In genomic region chr19:46606019-46606418, GRCh38 we compare ENCODE assay signal across 17 cellular contexts. TPM values are rescaled to one million over a fixed set of nuclear protein-coding genes. Genes with fewer than 3 reads are reported as not detected.
DNase-seq lines count a peak whose midpoint lies in the region; ATAC-seq and TF ChIP-seq lines count a peak whose summit lies in the region.
"Had no signal": no experiment of that assay in that cellular context is flagged by ENCODE, and none has a peak within 500 bp of the region (broad histone marks: within the 10 kb centered on the region; RNA-seq: fewer than 3 reads in every experiment).

No MANE protein-coding gene starts in this region.

- peaks cover 78% of the 10 kb centered on the region for H3K4me1 ChIP-seq in BLaER1
- H3K4me1 ChIP-seq: BE2C had no signal

- peaks cover 61% of the 10 kb centered on the region for H3K36me3 ChIP-seq in BLaER1

- no peak for DNase-seq in central memory CD8-positive, alpha-beta T cell (ENCODE audit: low spot score in 2 of 2)
- DNase-seq in cerebellar cortex (ENCODE audit: low spot score) (no peak), NCI-H1694 (lab: John Stamatoyannopoulos, UW) (no peak), G401 (ENCODE audit: low spot score) (no peak)
- DNase-seq: activated CD4-positive, alpha-beta T cell treated with anti-CD3 and anti-CD28 coated beads, Interleukin-2, amount 50 U/mL, for 4 hours; BE2C; GOT3; KG1; NCI-H187; NCI-H524 treated with DMSO at 0.1 percent for 48 hours; T-helper 17 cell had no signal

- peaks cover 33% of the 10 kb centered on the region for H3K36me3 Mint-ChIP-seq in central memory CD8-positive, alpha-beta T cell (ENCODE audit: insufficient read depth)
- peaks cover 32% of the 10 kb centered on the region for H3K36me3 Mint-ChIP-seq in nephron (ENCODE audit: low read depth)

- no peaks in the 10 kb centered on the region for H3K9me3 Mint-ChIP-seq in central memory CD8-positive, alpha-beta T cell
- no peaks in the 10 kb centered on the region for H3K9me3 Mint-ChIP-seq in nephron
- H3K9me3 Mint-ChIP-seq: dendritic cell treated with granulocyte-macrophage colony-stimulating factor and Interleukin-4, amounts not matched to agents 40 ng/mL and 50 ng/mL, for 4 days had no signal

- H3K4me3 ChIP-seq in BLaER1 = no peak overlapping the region

- H3K27ac ChIP-seq in BLaER1 = no peak overlapping the region

- no peak overlapping the region for H3K4me3 Mint-ChIP-seq in central memory CD8-positive, alpha-beta T cell
- H3K4me3 Mint-ChIP-seq in nephron = peak overlapping the region in 2 of 3 experiments; percentile 44 to 64
- H3K4me3 Mint-ChIP-seq: dendritic cell treated with granulocyte-macrophage colony-stimulating factor and Interleukin-4, amounts not matched to agents 40 ng/mL and 50 ng/mL, for 4 days; T-helper 17 cell had no signal

- no peaks in the 10 kb centered on the region for H3K27me3 Mint-ChIP-seq in central memory CD8-positive, alpha-beta T cell
- no peaks in the 10 kb centered on the region for H3K27me3 Mint-ChIP-seq in nephron (ENCODE audit: low read depth)
- H3K27me3 Mint-ChIP-seq: T-helper 17 cell had no signal

- H3K4me1 Mint-ChIP-seq in central memory CD8-positive, alpha-beta T cell = peaks cover 54% of the 10 kb centered on the region
- peaks cover 26% of the 10 kb centered on the region for H3K4me1 Mint-ChIP-seq in nephron

- no peaks in the 10 kb centered on the region for H3K27me3 ChIP-seq in BLaER1
- H3K27me3 ChIP-seq: BE2C had no signal

- in situ Hi-C loops in G401 (cut with HindIII; ENCODE audit: low sequenced_read_pairs) = no loop called here

- no peaks in the 10 kb centered on the region for H3K9me3 ChIP-seq in BLaER1
- H3K9me3 ChIP-seq: BE2C had no signal

- no peak for ATAC-seq in central memory CD8-positive, alpha-beta T cell (replicated peaks; ENCODE audit: extremely low read depth, poor library complexity, severe bottlenecking)
- ATAC-seq in GM18502 (IDR thresholded peaks at IDR 0.05; ENCODE audit: poor library complexity, unreplicated experiment) = no peak
- ATAC-seq: T-helper 17 cell had no signal

- peaks cover 91% of the 10 kb centered on the region for H4K20me1 ChIP-seq in BLaER1

- H3K4me2 ChIP-seq in BLaER1 = peak overlapping the region; percentile 22; the same call in 1 of the 2 replicates

- TF ChIP-seq POLR2A in GM19193 (IDR thresholded peaks at IDR 0.05; ENCODE audit: extremely low read depth, insufficient read depth, insufficient read length) = peak; percentile 17

- no peak for TF ChIP-seq CTCF in nephron (IDR thresholded peaks at IDR 0.05; ENCODE audit: unreplicated experiment in 3 of 3)

- H3K9ac ChIP-seq in BLaER1 = peak overlapping the region; percentile 35; the same call in 1 of the 2 replicates

- H3K27ac Mint-ChIP-seq in central memory CD8-positive, alpha-beta T cell (ENCODE audit: low read depth) = peak overlapping the region; percentile 54
- peak overlapping the region; percentile 12 to 63 (median 19) for H3K27ac Mint-ChIP-seq in nephron
- H3K27ac Mint-ChIP-seq: dendritic cell treated with granulocyte-macrophage colony-stimulating factor and Interleukin-4, amounts not matched to agents 40 ng/mL and 50 ng/mL, for 4 days; T-helper 17 cell had no signal

RNA-seq across cellular contexts. Expression of gene CALM3, which starts 4.9 kb away (rescaled TPM):
- 109 and 147 TPM in 2 replicates for total RNA-seq in G401 (2014; rRNA removed; shearing (Covaris generic))

RNA-seq across cellular contexts. Expression of gene PTGIR, which starts 18.9 kb away (rescaled TPM):
- total RNA-seq in G401 (2014; rRNA removed; shearing (Covaris generic)) = 1.7 and 16.2 TPM in 2 replicates

RNA-seq across cellular contexts. Expression of gene GNG8, which starts 30.0 kb away (rescaled TPM):
- total RNA-seq in G401 (2014; rRNA removed; shearing (Covaris generic)) = not detected in 2 replicates
- total RNA-seq: mononuclear cell, T-helper 17 cell had no signal

RNA-seq across cellular contexts. Expression of gene DACT3, which starts 55.0 kb away (rescaled TPM):
- total RNA-seq in G401 (2014; rRNA removed; shearing (Covaris generic)) = 12.0 and 16.3 TPM in 2 replicates
- total RNA-seq: T-helper 17 cell had no signal
